11 cellular contexts compared by ENCODE assay signal in genomic region chrX:78118628-78119027, GRCh38. TPM values are rescaled to one million over a fixed set of nuclear protein-coding genes. Genes with fewer than 3 reads are reported as not detected.
DNase-seq lines count a peak whose midpoint lies in the region; ATAC-seq, FAIRE-seq and TF ChIP-seq lines count a peak whose summit lies in the region.
"Had no signal": no experiment of that assay in that cellular context is flagged by ENCODE, and none has a peak within 500 bp of the region (broad histone marks: within the 10 kb centered on the region; RNA-seq: fewer than 3 reads in every experiment).

No MANE protein-coding gene starts in this region.

- intact Hi-C loops in activated naive CD4-positive, alpha-beta T cell treated with anti-CD3 and anti-CD28 coated beads for 36 hours (cut with micrococcal nuclease), result no loop called here
- intact Hi-C loops in GM12878 (cut with micrococcal nuclease; ENCODE audit: unreplicated experiment), result no loop called here

- peak overlapping the region; percentile 69 for H3K27ac Mint-ChIP-seq in activated naive CD4-positive, alpha-beta T cell treated with anti-CD3 and anti-CD28 coated beads for 36 hours
- peak overlapping the region; percentile 29 to 61 for H3K27ac Mint-ChIP-seq in T-cell
- peak overlapping the region in 6 of 10 donors; percentile 19 to 87 (median 64) for H3K27ac Mint-ChIP-seq in naive thymus-derived CD8-positive, alpha-beta T cell

- in situ Hi-C loops in GM12878 (cut with MboI), result no loop called here
- in situ Hi-C loops in GM13977 (cut with MboI; ENCODE audit: low pct_unique_long_range_greater_than_20kb, low sequenced_read_pairs, unreplicated experiment), result no loop called here

- POLR2A ChIA-PET in T-cell (lab: Charles Lee), result no interaction called here
- POLR2A ChIA-PET in GM12878 (lab: Charles Lee), result no interaction called here
- POLR2A ChIA-PET in naive thymus-derived CD8-positive, alpha-beta T cell (lab: Charles Lee), result interaction anchor here (3.1 kb wide), 1 partner anchor 13 kb away, joined by 15 read pairs; the partner anchor contains the start of gene PGK1

- DNase-seq in activated naive CD4-positive, alpha-beta T cell treated with anti-CD3 and anti-CD28 coated beads for 36 hours, result no peak
- no peak for DNase-seq in activated naive CD4-positive, alpha-beta T cell (lab: John Stamatoyannopoulos, UW)
- DNase-seq in T-cell (no peak), GM12878 (ENCODE audit: low read depth, low spot score) (no peak), NCI-H1930 (lab: John Stamatoyannopoulos, UW) (no peak), GM13977 (ENCODE audit: low spot score) (no peak)
- DNase-seq in naive thymus-derived CD8-positive, alpha-beta T cell, result no peak
- DNase-seq: Karpas-422, NCI-H1105 treated with DMSO at 0.1 percent for 48 hours, NCI-H187, NCI-H446 had no signal

- no peak overlapping the region for H3K4me3 ChIP-seq in GM12878

- H4K20me1 ChIP-seq in GM12878 (ENCODE audit: control insufficient read depth, insufficient read depth), result no peaks in the 10 kb centered on the region

- TF ChIP-seq EP300 in GM12878 (IDR thresholded peaks at IDR 0.05; ENCODE audit: borderline replicate concordance in 1 of 2, control insufficient read depth in 1 of 2, low read depth in 2 of 2, low read length in 2 of 2), result no peak

- ATAC-seq in T-cell (replicated peaks in 1 of 4), result no peak
- no peak for ATAC-seq in GM12878
- no peak for ATAC-seq in naive thymus-derived CD8-positive, alpha-beta T cell

- no peak for TF ChIP-seq RAD21 in GM12878 (IDR thresholded peaks at IDR 0.05; ENCODE audit: insufficient read depth, low read depth, low read length)

- BruUV-seq in GM12878 (replicated peaks; lab: Mats Ljungman, UMichigan), result TSS peak; percentile 31

- SMC1A ChIA-PET in GM12878 (lab: Charles Lee; ENCODE audit: uncharacterized antibody, unreplicated experiment), result interaction anchor here (1.9 kb wide), 1 partner anchor 11 kb away, joined by 4 read pairs; no protein-coding TSS in a partner anchor

- H3K9ac ChIP-seq in GM12878 (ENCODE audit: control insufficient read depth, insufficient read depth, low read length), result no peak overlapping the region

- peaks cover 57% of the 10 kb centered on the region for H3K4me1 Mint-ChIP-seq in activated naive CD4-positive, alpha-beta T cell treated with anti-CD3 and anti-CD28 coated beads for 36 hours (ENCODE audit: low read depth)
- peaks cover 47 to 74% (median 55%) of the 10 kb centered on the region in 3 donors for H3K4me1 Mint-ChIP-seq in T-cell
- peaks cover 17 to 63% (median 58%) of the 10 kb centered on the region in 4 donors for H3K4me1 Mint-ChIP-seq in naive thymus-derived CD8-positive, alpha-beta T cell

- no peaks in the 10 kb centered on the region for H3K9me3 Mint-ChIP-seq in activated naive CD4-positive, alpha-beta T cell treated with anti-CD3 and anti-CD28 coated beads for 36 hours
- H3K9me3 Mint-ChIP-seq in T-cell, result no peaks in the 10 kb centered on the region
- no peaks in the 10 kb centered on the region for H3K9me3 Mint-ChIP-seq in naive thymus-derived CD8-positive, alpha-beta T cell

- 100% methylated on average over 1 of the region's 1 CpG for whole genome bisulfite sequencing in GM12878 (ENCODE audit: insufficient coverage, insufficient replicate concordance, low lambda C conversion rate, missing lambda C conversion rate)

- CTCF ChIA-PET in activated naive CD4-positive, alpha-beta T cell treated with anti-CD3 and anti-CD28 coated beads for 36 hours (lab: Charles Lee), result no interaction called here
- CTCF ChIA-PET in T-cell (lab: Charles Lee) (no interaction called here), GM12878 (lab: Yijun Ruan, JAX) (interaction anchor here (2.4 kb wide), 1 partner anchor 12 kb away, joined by 7 read pairs; no protein-coding TSS in a partner anchor)

- H3K4me2 ChIP-seq in GM12878 (ENCODE audit: control insufficient read depth, insufficient read depth), result no peak overlapping the region

- peaks cover 66% of the 10 kb centered on the region for H3K79me2 ChIP-seq in GM12878 (ENCODE audit: control insufficient read depth, insufficient read depth, low read length)

- TF ChIP-seq CTCF in GM12878 (IDR thresholded peaks at IDR 0.05 in 2 of 3, conservative IDR thresholded peaks at IDR 0.05 in 1 of 3; ENCODE audit: control insufficient read depth in 2 of 3, extremely low read depth in 1 of 3, insufficient read depth in 1 of 3, low read depth in 3 of 3, low read length in 3 of 3) (no peak), GM13977 (IDR thresholded peaks at IDR 0.05; ENCODE audit: extremely low read depth, insufficient read depth, missing control alignments) (no peak)

- H3K4me1 ChIP-seq in GM12878 (ENCODE audit: control insufficient read depth, insufficient read depth, low read length), result no peaks in the 10 kb centered on the region

- H3K27me3 ChIP-seq in GM12878 (replicated peaks in 1 of 2; ENCODE audit: control insufficient read depth in 2 of 2, insufficient read depth in 2 of 2, low read length in 1 of 2), result no peaks in the 10 kb centered on the region

- no peak overlapping the region for H3K4me3 Mint-ChIP-seq in activated naive CD4-positive, alpha-beta T cell treated with anti-CD3 and anti-CD28 coated beads for 36 hours
- no peak overlapping the region for H3K4me3 Mint-ChIP-seq in T-cell
- no peak overlapping the region for H3K4me3 Mint-ChIP-seq in naive thymus-derived CD8-positive, alpha-beta T cell

- H2AFZ ChIP-seq in GM12878 (ENCODE audit: control insufficient read depth, low read depth, low read length), result no peak overlapping the region

- H3K36me3 Mint-ChIP-seq in activated naive CD4-positive, alpha-beta T cell treated with anti-CD3 and anti-CD28 coated beads for 36 hours (ENCODE audit: low read depth), result peaks cover 51% of the 10 kb centered on the region
- H3K36me3 Mint-ChIP-seq in T-cell, result peaks cover 57% of the 10 kb centered on the region
- peaks cover 0 to 92% (median 10%) of the 10 kb centered on the region in 3 donors for H3K36me3 Mint-ChIP-seq in naive thymus-derived CD8-positive, alpha-beta T cell

- TF ChIP-seq POLR2A in GM12878 (IDR thresholded peaks at IDR 0.05; ENCODE audit: low read depth, low read length), result no peak

- peaks cover 0 to 37% of the 10 kb centered on the region in 2 experiments; a peak in 3 of 4 replicates for H3K36me3 ChIP-seq in GM12878 (ENCODE audit: control insufficient read depth in 2 of 2, insufficient read depth in 2 of 2, low read length in 1 of 2)

- H3K27me3 Mint-ChIP-seq in activated naive CD4-positive, alpha-beta T cell treated with anti-CD3 and anti-CD28 coated beads for 36 hours (ENCODE audit: low read depth), result no peaks in the 10 kb centered on the region
- H3K27me3 Mint-ChIP-seq in T-cell, result peaks cover 0 to 8% of the 10 kb centered on the region in 2 donors
- no peaks in the 10 kb centered on the region for H3K27me3 Mint-ChIP-seq in naive thymus-derived CD8-positive, alpha-beta T cell

- no peaks in the 10 kb centered on the region; the same call in 2 of the 3 replicates for H3K9me3 ChIP-seq in GM12878 (replicated peaks; ENCODE audit: control insufficient read depth, insufficient read depth, low read length)

- H3K27ac ChIP-seq in GM12878 (ENCODE audit: control insufficient read depth, insufficient read depth), result no peak overlapping the region

- no peak for FAIRE-seq in GM12878 (lab: Jason Lieb, UNC)

- RAD21 ChIA-PET in GM12878 (lab: Charles Lee; ENCODE audit: unreplicated experiment), result no interaction called here

RNA-seq across cellular contexts. Expression of gene PGK1, which starts 14.6 kb away (rescaled TPM):
- 100 to 1,000 TPM; 744 to 766 TPM for total RNA-seq in activated naive CD4-positive, alpha-beta T cell treated with anti-CD3 and anti-CD28 coated beads for 36 hours
- total RNA-seq in T-cell (100 to 1,000 TPM; 199 to 264 (median 203) TPM), GM12878 (2014; rRNA removed) (370 and 422 TPM in 2 replicates), GM12878 (2014; rRNA removed; fragmentation: Illumina TruSeq; extraction: Trizol) (418 and 420 TPM in 2 replicates), GM12878 (2021) (626 and 628 TPM in 2 replicates)
- total RNA-seq in GM12878 (2013; cell fraction: nucleolus; rRNA removed), result 507 and 514 TPM in 2 replicates
- polyA plus RNA-seq in GM12878 (2011; ENCODE audit: low read depth), result 983 TPM
- polyA plus RNA-seq in GM12878 (2011; rRNA removed) (1,825 and 2,395 TPM in 2 replicates), GM12878 (2014; fragmentation: Illumina TruSeq; extraction: Trizol) (554 and 619 TPM in 2 replicates), GM12878 (2014; fragmentation: Nextera tagmentation; extraction: Ambion mirVana) (100 to 1,000 TPM; 633 to 835 TPM), GM12878 (2014; rRNA removed) (453 and 454 TPM in 2 replicates), GM12878 (2016; fragmentation: Nextera tagmentation; extraction: Ambion mirVana) (100 to 1,000 TPM; 632 to 679 TPM)
- polyA plus RNA-seq in GM12878 (2011; cell fraction: cytosol; rRNA removed), result 1,022 and 1,340 TPM in 2 replicates
- polyA plus RNA-seq in GM12878 (2011; cell fraction: nucleus; rRNA removed), result 734 and 1,181 TPM in 2 replicates
- 837 and 1,058 TPM in 2 replicates for polyA plus RNA-seq in GM12878 (2012)
- polyA minus RNA-seq in GM12878 (2011; rRNA and poly(A)+ RNA removed), result 806 and 843 TPM in 2 replicates
- 247 and 251 TPM in 2 replicates for polyA minus RNA-seq in GM12878 (2011; cell fraction: cytosol; rRNA and poly(A)+ RNA removed)
- 164 and 183 TPM in 2 replicates for polyA minus RNA-seq in GM12878 (2011; cell fraction: nucleus; rRNA and poly(A)+ RNA removed)
- total RNA-seq in naive thymus-derived CD8-positive, alpha-beta T cell, result 100 to 1,000 TPM; 205 to 213 TPM
- polyA plus RNA-seq in naive thymus-derived CD8-positive, alpha-beta T cell, result 100 to 1,000 TPM; 501 to 515 (median 513) TPM

RNA-seq across cellular contexts. Expression of gene TAF9B, which starts 20.8 kb away (rescaled TPM):
- total RNA-seq in activated naive CD4-positive, alpha-beta T cell treated with anti-CD3 and anti-CD28 coated beads for 36 hours, result 10 to 100 TPM; 25.9 to 27.2 TPM
- total RNA-seq in T-cell (10 to 100 TPM in 4 of 5 donors, 1 to 10 TPM in 1; 8.3 to 18.4 (median 17.5) TPM), GM12878 (2014; rRNA removed) (22.6 and 29.5 TPM in 2 replicates), GM12878 (2014; rRNA removed; fragmentation: Illumina TruSeq; extraction: Trizol) (23.3 and 23.7 TPM in 2 replicates), GM12878 (2021) (14.9 and 15.4 TPM in 2 replicates)
- 3.3 and 4.0 TPM in 2 replicates for total RNA-seq in GM12878 (2013; cell fraction: nucleolus; rRNA removed)
- polyA plus RNA-seq in GM12878 (2011; ENCODE audit: low read depth), result 3.6 TPM
- polyA plus RNA-seq in GM12878 (2011; rRNA removed) (22.0 and 26.7 TPM in 2 replicates), GM12878 (2014; fragmentation: Illumina TruSeq; extraction: Trizol) (28.9 and 40.5 TPM in 2 replicates), GM12878 (2014; fragmentation: Nextera tagmentation; extraction: Ambion mirVana) (10 to 100 TPM; 19.0 to 20.8 TPM), GM12878 (2014; rRNA removed) (15.4 and 15.7 TPM in 2 replicates), GM12878 (2016; fragmentation: Nextera tagmentation; extraction: Ambion mirVana) (10 to 100 TPM; 41.5 to 42.5 TPM)
- 10.3 and 11.7 TPM in 2 replicates for polyA plus RNA-seq in GM12878 (2011; cell fraction: cytosol; rRNA removed)
- polyA plus RNA-seq in GM12878 (2011; cell fraction: nucleus; rRNA removed), result 3.8 and 6.7 TPM in 2 replicates
- polyA plus RNA-seq in GM12878 (2012), result 8.0 and 10.2 TPM in 2 replicates
- 10.9 and 15.5 TPM in 2 replicates for polyA minus RNA-seq in GM12878 (2011; rRNA and poly(A)+ RNA removed)
- polyA minus RNA-seq in GM12878 (2011; cell fraction: cytosol; rRNA and poly(A)+ RNA removed), result 4.1 and 6.1 TPM in 2 replicates
- 1.3 and 4.0 TPM in 2 replicates for polyA minus RNA-seq in GM12878 (2011; cell fraction: nucleus; rRNA and poly(A)+ RNA removed)
- total RNA-seq in naive thymus-derived CD8-positive, alpha-beta T cell, result 10 to 100 TPM; 14.7 to 16.5 TPM
- 10 to 100 TPM; 17.0 to 21.4 (median 19.1) TPM for polyA plus RNA-seq in naive thymus-derived CD8-positive, alpha-beta T cell
